ENCODE assay signal across 21 cellular contexts in the genomic region with DNA sequence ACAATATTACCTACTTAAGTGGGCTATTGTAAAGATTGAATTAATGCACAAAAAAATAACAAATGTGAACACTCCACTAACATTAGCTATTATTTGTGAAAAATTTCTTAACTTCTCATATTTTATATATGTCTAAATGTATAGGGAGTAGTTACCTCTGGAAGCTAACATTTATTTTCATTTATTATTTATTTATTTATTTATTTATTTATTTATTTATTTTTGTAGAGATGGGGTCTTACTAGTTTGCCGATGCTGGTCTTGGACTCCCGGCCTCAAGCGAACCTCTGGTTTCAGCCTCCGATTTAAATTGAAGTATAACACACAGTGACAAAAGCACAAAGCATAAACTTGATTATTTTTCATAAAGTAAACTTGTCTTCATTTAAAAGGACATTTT. TPM values are rescaled to one million over a fixed set of nuclear protein-coding genes. Genes with fewer than 3 reads are reported as not detected.
DNase-seq lines count a peak whose midpoint lies in the region; ATAC-seq, FAIRE-seq and TF ChIP-seq lines count a peak whose summit lies in the region.
"Had no signal": no experiment of that assay in that cellular context is flagged by ENCODE, and none has a peak within 500 bp of the region (broad histone marks: within the 10 kb centered on the region; RNA-seq: fewer than 3 reads in every experiment).

No MANE protein-coding gene starts in this region.

- H3K4me1 ChIP-seq in A549 (peaks cover 45% of the 10 kb centered on the region), HEK293 (ENCODE audit: control insufficient read depth, insufficient read depth, low read length) (peaks cover 33% of the 10 kb centered on the region), K562 (replicated peaks in 1 of 2; ENCODE audit: control insufficient read depth in 2 of 2, insufficient read depth in 2 of 2, low read length in 2 of 2) (peaks cover 12 to 34% of the 10 kb centered on the region in 2 experiments)

- CTCF ChIA-PET in A549 (lab: Yijun Ruan, JAX), result interaction anchor here (0.7 to 2.5 kb wide), 8 partner anchors 32 to 234 kb away, joined by 3 to 10 read pairs (median 4); no protein-coding TSS in a partner anchor
- CTCF ChIA-PET in HEK293 (lab: Yijun Ruan, JAX), result interaction anchor here (0.6 to 2.1 kb wide), 4 partner anchors 10 to 197 kb away, joined by 3 to 8 read pairs (median 4); no protein-coding TSS in a partner anchor
- CTCF ChIA-PET in K562 (lab: Yijun Ruan, JAX; ENCODE audit: low intra/inter-chr PET ratio), result no interaction called here

- no peak overlapping the region for H3K9ac ChIP-seq in K562 (ENCODE audit: insufficient read depth in 1 of 2, low read depth in 2 of 2, low read length in 2 of 2)
- H3K9ac ChIP-seq: BLaER1 treated with 17β-estradiol and CSF1 and Interleukin-3, amounts not matched to agents 10 nM and 100 nM had no signal

- no peaks in the 10 kb centered on the region for H3K9me1 ChIP-seq in K562 (ENCODE audit: control insufficient read depth, insufficient read depth, low read length)

- DNase-seq in A549 (ENCODE audit: low read depth in 1 of 2, low spot score in 1 of 2), result no peak
- no peak for DNase-seq in K562 (ENCODE audit: extremely low read depth in 1 of 4, low spot score in 3 of 4)
- no peak for DNase-seq in NCI-H226
- DNase-seq in NCI-H526 treated with DMSO at 0.1 percent for 48 hours (lab: John Stamatoyannopoulos, UW), result no peak
- DNase-seq: 8988T; AML-193; Caco-2; Calu3; CD4-positive, alpha-beta T cell; CD8-positive, alpha-beta T cell; DMS79 treated with DMSO at 0.1 percent for 48 hours; GF-D8 had no signal

- no peaks in the 10 kb centered on the region for H3K9me3 ChIP-seq in A549
- H3K9me3 ChIP-seq in HEK293 (ENCODE audit: control insufficient read depth, insufficient read depth, low read depth, low read length), result no peaks in the 10 kb centered on the region
- H3K9me3 ChIP-seq in K562 (replicated peaks; ENCODE audit: control insufficient read depth, insufficient read depth, low read depth, low read length), result no peaks in the 10 kb centered on the region
- H3K9me3 ChIP-seq: BLaER1 treated with 17β-estradiol and CSF1 and Interleukin-3, amounts not matched to agents 10 nM and 100 nM; Caco-2 had no signal

- FAIRE-seq in A549 (lab: Jason Lieb, UNC) (no peak), K562 (lab: Jason Lieb, UNC) (no peak)
- FAIRE-seq: A204.1, D721Med, G401.6, GM12891, GM18507 had no signal

- in situ Hi-C loops in K562 (cut with MboI), result no loop called here

- TF ChIP-seq POLR2A in A549 (IDR thresholded peaks at IDR 0.05; ENCODE audit: low read length), result no peak
- TF ChIP-seq POLR2A in K562 (conservative IDR thresholded peaks at IDR 0.05), result no peak
- TF ChIP-seq POLR2A in GM18505 (IDR thresholded peaks at IDR 0.05; ENCODE audit: borderline replicate concordance, extremely low read depth, insufficient read depth, insufficient read length), result no peak

- TF ChIP-seq RAD21 in A549 (conservative IDR thresholded peaks at IDR 0.05 in 1 of 2, IDR thresholded peaks at IDR 0.05 in 1 of 2) (no peak), K562 (CRISPR knock-in tag; conservative IDR thresholded peaks at IDR 0.05 in 1 of 2, IDR thresholded peaks at IDR 0.05 in 1 of 2) (no peak)

- H3K27ac ChIP-seq in A549 (no peak overlapping the region; a peak in 1 of 6 replicates), HEK293 (ENCODE audit: extremely low read depth, low read depth, low read length) (no peak overlapping the region), K562 (ENCODE audit: extremely low read depth, low read depth, low read length) (no peak overlapping the region)
- H3K27ac ChIP-seq: BLaER1 treated with 17β-estradiol and CSF1 and Interleukin-3, amounts not matched to agents 10 nM and 100 nM; C4-2B had no signal

- no peaks in the 10 kb centered on the region for H3K27me3 ChIP-seq in K562 (ENCODE audit: control insufficient read depth in 2 of 2, insufficient read depth in 2 of 2, low read length in 2 of 2)

- TF ChIP-seq CTCF in A549 (IDR thresholded peaks at IDR 0.05), result no peak
- TF ChIP-seq CTCF in HEK293 (tag by site-specific recombination; IDR thresholded peaks at IDR 0.05), result no peak
- TF ChIP-seq CTCF in K562 (IDR thresholded peaks at IDR 0.05 in 2 of 3, conservative IDR thresholded peaks at IDR 0.05 in 1 of 3; ENCODE audit: insufficient read depth in 2 of 3, low read depth in 1 of 3, low read length in 3 of 3), result no peak

- POLR2A ChIA-PET in A549 (lab: Yijun Ruan, JAX), result no interaction called here
- POLR2A ChIA-PET in HEK293 (lab: Yijun Ruan, JAX), result no interaction called here
- POLR2A ChIA-PET in K562 (lab: Yijun Ruan, JAX), result interaction anchor here (0.6 to 1.6 kb wide), 7 partner anchors 8 to 213 kb away, joined by 3 to 7 read pairs (median 3); no protein-coding TSS in a partner anchor

- H3K79me2 ChIP-seq in K562 (ENCODE audit: control insufficient read depth, insufficient read depth, low read length), result no peaks in the 10 kb centered on the region

- intact Hi-C loops in K562 (cut with micrococcal nuclease), result no loop called here

- WGBS in A549 (ENCODE audit: missing lambda C conversion rate), result 97% methylated on average over 4 of the region's 4 CpGs
- 68% methylated on average over 4 of the region's 4 CpGs for WGBS in K562 (ENCODE audit: insufficient coverage, low coverage, missing lambda C conversion rate)

- no TSS peak for BruUV-seq in K562 (replicated peaks; lab: Mats Ljungman, UMichigan)

- ATAC-seq in A549 (no peak), K562 (no peak), GM18505 (IDR thresholded peaks at IDR 0.05; ENCODE audit: unreplicated experiment) (no peak)
- ATAC-seq: CD8-positive, alpha-beta T cell had no signal

- H4K20me1 ChIP-seq in K562 (replicated peaks; ENCODE audit: control insufficient read depth, insufficient read depth, low read length), result no peaks in the 10 kb centered on the region

- H3K4me2 ChIP-seq in A549 (no peak overlapping the region), K562 (ENCODE audit: insufficient read depth, low read length) (no peak overlapping the region)
- H3K4me2 ChIP-seq: BLaER1 treated with 17β-estradiol and CSF1 and Interleukin-3, amounts not matched to agents 10 nM and 100 nM had no signal

- no peak overlapping the region for H3K4me3 ChIP-seq in A549
- H3K4me3 ChIP-seq in HEK293 (ENCODE audit: low read depth, low read length), result no peak overlapping the region
- H3K4me3 ChIP-seq in K562, result no peak overlapping the region
- H3K4me3 ChIP-seq: BLaER1 treated with 17β-estradiol and CSF1 and Interleukin-3, amounts not matched to agents 10 nM and 100 nM had no signal

- H3K36me3 ChIP-seq in HEK293 (ENCODE audit: control insufficient read depth in 2 of 2, insufficient read depth in 1 of 2, low read length in 2 of 2) (peaks cover 0 to 3% of the 10 kb centered on the region in 2 experiments; a peak in 1 of 3 replicates), K562 (ENCODE audit: control insufficient read depth, insufficient read depth, low read length) (peaks cover 14% of the 10 kb centered on the region; the same call in 2 of the 3 replicates)

- H2AFZ ChIP-seq in K562 (ENCODE audit: low read depth, low read length), result no peak overlapping the region

- TF ChIP-seq EP300 in A549 (IDR thresholded peaks at IDR 0.05), result no peak
- no peak for TF ChIP-seq EP300 in K562 (IDR thresholded peaks at IDR 0.05; ENCODE audit: low read length)

TF ChIP-seq in HEK293, 187 proteins besides CTCF, POLR2A, EP300 and RAD21 (continues in another document):
- no peak for TF ChIP-seq ZNF2 (tag by site-specific recombination; IDR thresholded peaks at IDR 0.05)
- no peak for TF ChIP-seq ZNF37A (tag by site-specific recombination; IDR thresholded peaks at IDR 0.05)
- TF ChIP-seq ZNF530 (tag by site-specific recombination; IDR thresholded peaks at IDR 0.05; ENCODE audit: low read depth), result no peak
- TF ChIP-seq ZFHX2 (tag by site-specific recombination; conservative IDR thresholded peaks at IDR 0.05), result no peak
- no peak for TF ChIP-seq ZNF785 (tag by site-specific recombination; IDR thresholded peaks at IDR 0.05)
- no peak for TF ChIP-seq TRIM28 (IDR thresholded peaks at IDR 0.05; ENCODE audit: borderline replicate concordance, low read length)
- TF ChIP-seq ZNF341 (tag by site-specific recombination; IDR thresholded peaks at IDR 0.05; ENCODE audit: low read depth), result no peak

TF ChIP-seq in K562, 482 proteins besides CTCF, POLR2A, EP300 and RAD21:
- TF ChIP-seq GATA2 (CRISPR knock-in tag; IDR thresholded peaks at IDR 0.05) (no peak), ZC3H11A (IDR thresholded peaks at IDR 0.05; ENCODE audit: low read depth, low read length) (peak; percentile 91; the same call in 1 of the 2 replicates)

RNA-seq across cellular contexts. Expression of a gene that starts 5.1 kb away (rescaled TPM):
- polyA plus RNA-seq in A549 (2011; rRNA removed) (0.52 and 0.61 TPM in 2 replicates), A549 (2017; fragmentation: RNase III; extraction: RNeasy Plus Mini Kit Qiagen cat#74134 plus additional on column Dnase treatment) (0.55 to 0.73 TPM (median 0.67 TPM) in 3 replicates), K562 (2011; rRNA removed) (0.04 and 0.09 TPM in 2 replicates), K562 (2014; fragmentation: Illumina TruSeq; extraction: Trizol) (0.08 and 0.09 TPM in 2 replicates), K562 (2014; fragmentation: Nextera tagmentation; extraction: Ambion mirVana) (not detected), K562 (2014; rRNA removed) (0.12 and 0.52 TPM in 2 replicates)
- 0.48 and 0.61 TPM in 2 replicates for polyA plus RNA-seq in A549 (2012; cell fraction: cytosol; rRNA removed)
- polyA plus RNA-seq in A549 (2012; cell fraction: nucleus; rRNA removed), result 4.0 and 4.8 TPM in 2 replicates
- 0.99 and 1.4 TPM in 2 replicates for polyA minus RNA-seq in A549 (2011; rRNA and poly(A)+ RNA removed)
- 0.46 and 1.2 TPM in 2 replicates for total RNA-seq in K562 (2011; cell fraction: chromatin; rRNA removed; ENCODE audit: low replicate concordance)
- total RNA-seq in K562 (2011; cell fraction: nucleolus; rRNA removed), result 0.67 and 0.79 TPM in 2 replicates
- 0.59 and 1.1 TPM in 2 replicates for total RNA-seq in K562 (2011; cell fraction: nucleoplasm; rRNA removed)
- total RNA-seq in K562 (2014; rRNA removed) (0.04 and 0.82 TPM in 2 replicates), K562 (2014; rRNA removed; fragmentation: Illumina TruSeq; extraction: Trizol) (0.11 and 0.38 TPM in 2 replicates), K562 (2015; rRNA removed; fragmentation: Illumina TruSeq; extraction: Trizol) (0.11 and 0.19 TPM in 2 replicates), K562 (2021) (0.63 and 0.86 TPM in 2 replicates)
- 0.04 and 0.31 TPM in 2 replicates for polyA plus RNA-seq in K562 (2011; cell fraction: cytosol; rRNA removed)
- polyA plus RNA-seq in K562 (2011; cell fraction: nucleus; rRNA removed), result 0.30 and 0.63 TPM in 2 replicates
- polyA plus RNA-seq in K562 (2012), result 0.17 and 0.46 TPM in 2 replicates
- polyA minus RNA-seq in K562 (2011; rRNA and poly(A)+ RNA removed), result 0.04 and 0.18 TPM in 2 replicates
- polyA minus RNA-seq in K562 (2011; cell fraction: cytosol; rRNA and poly(A)+ RNA removed), result not detected in 2 replicates
- polyA minus RNA-seq in K562 (2011; cell fraction: nucleus; rRNA and poly(A)+ RNA removed), result 0.27 and 0.44 TPM in 2 replicates
